ENCODE assay signal across 9 cellular contexts in the genomic region with DNA sequence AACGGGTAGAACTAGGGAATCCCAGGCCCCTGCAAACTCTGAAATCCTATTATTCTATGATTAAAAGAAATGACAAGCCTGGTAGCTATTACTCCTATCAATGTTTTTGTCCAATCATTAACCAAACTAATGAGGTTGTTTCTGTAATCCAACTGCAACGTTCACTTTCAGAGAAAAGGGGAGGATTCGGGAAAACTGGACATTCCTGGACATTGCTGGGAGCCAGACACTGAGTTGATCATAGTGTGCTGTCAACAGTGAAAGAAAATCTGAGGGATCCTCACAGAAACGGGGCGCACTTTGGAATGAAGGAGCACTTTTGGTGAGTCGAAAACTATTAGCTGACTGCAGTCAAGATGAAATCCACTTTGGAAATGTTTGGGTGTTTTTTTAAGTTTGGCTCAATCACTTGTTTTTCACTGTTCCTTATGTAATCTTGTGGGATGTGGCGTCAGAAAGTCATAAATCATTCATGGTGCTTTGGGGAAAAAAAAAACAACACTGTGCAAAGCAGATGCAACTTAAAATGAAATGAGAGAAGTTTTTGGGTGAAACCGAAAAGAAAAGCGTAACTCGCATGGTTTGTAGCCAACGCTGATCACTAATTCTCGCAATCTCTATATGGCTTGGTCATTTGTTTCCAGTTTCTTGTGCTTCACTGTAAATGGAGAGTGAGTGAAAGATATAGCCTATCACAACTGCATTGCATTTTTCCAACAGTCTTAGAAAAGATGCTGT. TPM values are rescaled to one million over a fixed set of nuclear protein-coding genes. Genes with fewer than 3 reads are reported as not detected.
A peak's percentile ranks its signal among the peaks of the same experiment; 100 is the strongest.
DNase-seq lines count a peak whose midpoint lies in the region; ATAC-seq, FAIRE-seq and TF ChIP-seq lines count a peak whose summit lies in the region.
"Had no signal": no experiment of that assay in that cellular context is flagged by ENCODE, and none has a peak within 500 bp of the region (broad histone marks: within the 10 kb centered on the region; RNA-seq: fewer than 3 reads in every experiment).

No MANE protein-coding gene starts in this region.

- H3K27ac ChIP-seq in K562 (ENCODE audit: extremely low read depth, low read depth, low read length), result no peak overlapping the region
- no peak overlapping the region for H3K27ac ChIP-seq in skeletal muscle tissue (ENCODE audit: low read depth, low read length)
- no peak overlapping the region for H3K27ac ChIP-seq in testis

- H3K27me3 Mint-ChIP-seq in T-helper 2 cell treated with Interferon-gamma antibody and Interleukin-4, amounts not matched to agents 5 μg/mL and 100 μg/mL, for 36 hours (ENCODE audit: low read depth), result peaks cover 28% of the 10 kb centered on the region

- H3K9me3 ChIP-seq in K562 (replicated peaks; ENCODE audit: control insufficient read depth, insufficient read depth, low read depth, low read length) (no peaks in the 10 kb centered on the region), skeletal muscle tissue (ENCODE audit: control insufficient read depth in 3 of 3, low read length in 3 of 3) (no peaks in the 10 kb centered on the region), testis (no peaks in the 10 kb centered on the region)

- no peaks in the 10 kb centered on the region for H3K36me3 Mint-ChIP-seq in T-helper 2 cell treated with Interferon-gamma antibody and Interleukin-4, amounts not matched to agents 5 μg/mL and 100 μg/mL, for 36 hours (ENCODE audit: low read depth)

- no peaks in the 10 kb centered on the region for H3K9me1 ChIP-seq in K562 (ENCODE audit: control insufficient read depth, insufficient read depth, low read length)

- TF ChIP-seq CTCF in K562 (IDR thresholded peaks at IDR 0.05 in 2 of 3, conservative IDR thresholded peaks at IDR 0.05 in 1 of 3; ENCODE audit: insufficient read depth in 2 of 3, low read depth in 1 of 3, low read length in 3 of 3) (no peak), testis (IDR thresholded peaks at IDR 0.05) (no peak)

- H3K4me2 ChIP-seq in K562 (ENCODE audit: insufficient read depth, low read length), result no peak overlapping the region

- TF ChIP-seq EP300 in K562 (IDR thresholded peaks at IDR 0.05; ENCODE audit: low read length), result no peak

- FAIRE-seq in K562 (lab: Jason Lieb, UNC), result no peak

- H3K9me3 Mint-ChIP-seq in T-helper 2 cell treated with Interferon-gamma antibody and Interleukin-4, amounts not matched to agents 5 μg/mL and 100 μg/mL, for 36 hours, result no peaks in the 10 kb centered on the region

- no peak overlapping the region for H3K4me3 ChIP-seq in K562
- H3K4me3 ChIP-seq in skeletal muscle tissue (ENCODE audit: low read length in 3 of 3), result peak overlapping the region; percentile 7 to 35 (median 19)
- no peak overlapping the region for H3K4me3 ChIP-seq in testis

- peaks cover 0 to 10% of the 10 kb centered on the region in 2 experiments; a peak in 2 of 5 replicates for H3K27me3 ChIP-seq in K562 (ENCODE audit: control insufficient read depth in 2 of 2, insufficient read depth in 2 of 2, low read length in 2 of 2)
- H3K27me3 ChIP-seq in skeletal muscle tissue (ENCODE audit: control insufficient read depth in 3 of 3, insufficient read depth in 3 of 3, low read length in 3 of 3), result no peaks in the 10 kb centered on the region
- no peaks in the 10 kb centered on the region for H3K27me3 ChIP-seq in testis

- in situ Hi-C loops in K562 (cut with MboI), result no loop called here

- H3K9ac ChIP-seq in K562 (ENCODE audit: insufficient read depth in 1 of 2, low read depth in 2 of 2, low read length in 2 of 2), result no peak overlapping the region
- H3K9ac ChIP-seq in skeletal muscle tissue (ENCODE audit: low read depth in 1 of 3, low read length in 3 of 3), result no peak overlapping the region

- H3K27ac Mint-ChIP-seq in T-helper 2 cell treated with Interferon-gamma antibody and Interleukin-4, amounts not matched to agents 5 μg/mL and 100 μg/mL, for 36 hours, result no peak overlapping the region

- CTCF ChIA-PET in K562 (lab: Yijun Ruan, JAX; ENCODE audit: low intra/inter-chr PET ratio), result no interaction called here

- H3K4me1 ChIP-seq in K562 (replicated peaks in 1 of 2; ENCODE audit: control insufficient read depth in 2 of 2, insufficient read depth in 2 of 2, low read length in 2 of 2) (no peaks in the 10 kb centered on the region), skeletal muscle tissue (ENCODE audit: control insufficient read depth in 3 of 3, insufficient read depth in 3 of 3, low read length in 3 of 3) (peaks cover 0 to 6% (median 4%) of the 10 kb centered on the region in 3 donors), testis (no peaks in the 10 kb centered on the region)

- no TSS peak for BruUV-seq in K562 (replicated peaks; lab: Mats Ljungman, UMichigan)

- H3K36me3 ChIP-seq in K562 (ENCODE audit: control insufficient read depth, insufficient read depth, low read length), result no peaks in the 10 kb centered on the region
- H3K36me3 ChIP-seq in skeletal muscle tissue (ENCODE audit: control insufficient read depth in 3 of 3, insufficient read depth in 3 of 3, low read length in 3 of 3), result no peaks in the 10 kb centered on the region
- H3K36me3 ChIP-seq in testis (ENCODE audit: low read depth, missing control alignments), result no peaks in the 10 kb centered on the region

- no peak overlapping the region for H2AFZ ChIP-seq in K562 (ENCODE audit: low read depth, low read length)

- TF ChIP-seq RAD21 in K562 (CRISPR knock-in tag; conservative IDR thresholded peaks at IDR 0.05 in 1 of 2, IDR thresholded peaks at IDR 0.05 in 1 of 2), result no peak

- no peak overlapping the region for H3K4me3 Mint-ChIP-seq in T-helper 2 cell treated with Interferon-gamma antibody and Interleukin-4, amounts not matched to agents 5 μg/mL and 100 μg/mL, for 36 hours

- H4K20me1 ChIP-seq in K562 (replicated peaks; ENCODE audit: control insufficient read depth, insufficient read depth, low read length), result no peaks in the 10 kb centered on the region

- WGBS in K562 (ENCODE audit: insufficient coverage, low coverage, missing lambda C conversion rate), result 1% methylated on average over 12 of the region's 12 CpGs
- WGBS in testis, 2 donors, result 37 to 40% methylated on average over 12 of the region's 12 CpGs

- peaks cover 2% of the 10 kb centered on the region for H3K4me1 Mint-ChIP-seq in T-helper 2 cell treated with Interferon-gamma antibody and Interleukin-4, amounts not matched to agents 5 μg/mL and 100 μg/mL, for 36 hours (ENCODE audit: low read depth)

- DNase-seq in K562 (ENCODE audit: extremely low read depth in 1 of 4, low spot score in 3 of 4) (no peak), CD1c-positive myeloid dendritic cell (ENCODE audit: extremely low spot score) (no peak), testis (no peak)
- DNase-seq in stimulated activated naive CD4-positive, alpha-beta T cell treated with Interleukin-2 at 50 U/mL for 16 hours (lab: John Stamatoyannopoulos, UW), result no peak
- no peak for DNase-seq in T-helper 2 cell treated with Interferon-gamma antibody and Interleukin-4, amounts not matched to agents 5 μg/mL and 100 μg/mL, for 36 hours (ENCODE audit: low spot score)
- DNase-seq: NK-92 treated with Interleukin-12 subunit alpha and Interleukin-12 subunit beta, amount 100 ng/mL, for 24 hours had no signal

- ATAC-seq in GM19324 (IDR thresholded peaks at IDR 0.05; ENCODE audit: low FRiP score, unreplicated experiment) (peak; percentile 79), HG02943 (IDR thresholded peaks at IDR 0.05; ENCODE audit: low read depth, unreplicated experiment) (peak; percentile 76), K562 (no peak)

- TF ChIP-seq POLR2A in K562 (conservative IDR thresholded peaks at IDR 0.05) (no peak), testis (IDR thresholded peaks at IDR 0.05) (no peak)

- intact Hi-C loops in K562 (cut with micrococcal nuclease), result no loop called here
- intact Hi-C loops in testis (cut with DNase I; ENCODE audit: low total_unique reads), result no loop called here

- POLR2A ChIA-PET in K562 (lab: Yijun Ruan, JAX), result interaction anchor here (1.1 to 1.2 kb wide), 2 partner anchors 10 to 413 kb away, joined by 3 to 4 read pairs; no protein-coding TSS in a partner anchor

- H3K79me2 ChIP-seq in K562 (ENCODE audit: control insufficient read depth, insufficient read depth, low read length), result no peaks in the 10 kb centered on the region

TF ChIP-seq in K562, 482 proteins besides CTCF, POLR2A, EP300 and RAD21 (continues in another document):
- TF ChIP-seq, protein P1, sequence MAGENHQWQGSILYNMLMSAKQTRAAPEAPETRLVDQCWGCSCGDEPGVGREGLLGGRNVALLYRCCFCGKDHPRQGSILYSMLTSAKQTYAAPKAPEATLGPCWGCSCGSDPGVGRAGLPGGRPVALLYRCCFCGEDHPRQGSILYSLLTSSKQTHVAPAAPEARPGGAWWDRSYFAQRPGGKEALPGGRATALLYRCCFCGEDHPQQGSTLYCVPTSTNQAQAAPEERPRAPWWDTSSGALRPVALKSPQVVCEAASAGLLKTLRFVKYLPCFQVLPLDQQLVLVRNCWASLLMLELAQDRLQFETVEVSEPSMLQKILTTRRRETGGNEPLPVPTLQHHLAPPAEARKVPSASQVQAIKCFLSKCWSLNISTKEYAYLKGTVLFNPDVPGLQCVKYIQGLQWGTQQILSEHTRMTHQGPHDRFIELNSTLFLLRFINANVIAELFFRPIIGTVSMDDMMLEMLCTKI (IDR thresholded peaks at IDR 0.05; ENCODE audit: partially characterized antibody), result no peak
- TF ChIP-seq ATF7 (IDR thresholded peaks at IDR 0.05) (peak; percentile 18; the same call in 1 of the 2 replicates), PTBP1 (IDR thresholded peaks at IDR 0.05; ENCODE audit: low read depth, low read length) (no peak), MYNN (IDR thresholded peaks at IDR 0.05) (no peak), MYNN (CRISPR knock-in tag; IDR thresholded peaks at IDR 0.05) (no peak)

RNA-seq across cellular contexts. Expression of a gene that starts 51.2 kb away (rescaled TPM):
- total RNA-seq in K562 (2011; cell fraction: chromatin; rRNA removed; ENCODE audit: low replicate concordance), result not detected in 2 replicates
- not detected in 2 replicates for total RNA-seq in K562 (2011; cell fraction: nucleolus; rRNA removed)
- not detected in 2 replicates for total RNA-seq in K562 (2011; cell fraction: nucleoplasm; rRNA removed)
- total RNA-seq in K562 (2014; rRNA removed) (not detected in 2 replicates), K562 (2014; rRNA removed; fragmentation: Illumina TruSeq; extraction: Trizol) (not detected in 2 replicates), K562 (2015; rRNA removed; fragmentation: Illumina TruSeq; extraction: Trizol) (not detected in 2 replicates), K562 (2021) (not detected in 2 replicates), skeletal muscle tissue (under 0.01 TPM), testis (1 to 10 TPM in 1 of 2 donors, under 1 TPM in 1; 0.93 to 1.2 TPM)
- polyA plus RNA-seq in K562 (2011; rRNA removed) (not detected in 2 replicates), K562 (2014; fragmentation: Illumina TruSeq; extraction: Trizol) (not detected in 2 replicates), K562 (2014; fragmentation: Nextera tagmentation; extraction: Ambion mirVana) (not detected), K562 (2014; rRNA removed) (not detected in 2 replicates), testis (ENCODE audit: insufficient read depth, low read depth, low replicate concordance) (1.1 TPM)
- polyA plus RNA-seq in K562 (2011; cell fraction: cytosol; rRNA removed), result not detected in 2 replicates
- not detected in 2 replicates for polyA plus RNA-seq in K562 (2011; cell fraction: nucleus; rRNA removed)
- polyA plus RNA-seq in K562 (2012), result 0.18 TPM in 1 of 2 replicates, not detected in the other
- polyA minus RNA-seq in K562 (2011; rRNA and poly(A)+ RNA removed), result not detected in 2 replicates
- not detected in 2 replicates for polyA minus RNA-seq in K562 (2011; cell fraction: cytosol; rRNA and poly(A)+ RNA removed)
- polyA minus RNA-seq in K562 (2011; cell fraction: nucleus; rRNA and poly(A)+ RNA removed), result not detected in 2 replicates

Comparison
In these comparisons a context has a peak if more than half of its experiments do, and no peak if none do; other contexts are left out.
1. H3K4me3 ChIP-seq: peak in skeletal muscle tissue (3 of 3); none in K562 (single experiment) and testis (0 of 2).